ENCODE assay signal across 16 cellular contexts in genomic region chr9:95112436-95113280, GRCh38.
DNase-seq lines count a peak whose midpoint lies in the region; ATAC-seq, FAIRE-seq and TF ChIP-seq lines count a peak whose summit lies in the region.
"Had no signal": no experiment of that assay in that cellular context is flagged by ENCODE, and none has a peak within 500 bp of the region (broad histone marks: within the 10 kb centered on the region; RNA-seq: fewer than 3 reads in every experiment).

No MANE protein-coding gene starts in this region.

- H2BK12ac ChIP-seq in H9 (ENCODE audit: insufficient read length, low read depth, low read length), result no peak overlapping the region

- no peaks in the 10 kb centered on the region for H3K27me3 ChIP-seq in stomach smooth muscle (ENCODE audit: control insufficient read depth in 1 of 2, insufficient read depth in 2 of 2, low read length in 2 of 2)
- H3K27me3 ChIP-seq in left lung, result no peaks in the 10 kb centered on the region
- H3K27me3 ChIP-seq in H9 (ENCODE audit: insufficient read depth, low read length), result no peaks in the 10 kb centered on the region

- H3K14ac ChIP-seq in H9 (ENCODE audit: insufficient read depth, low read length), result no peak overlapping the region

- FAIRE-seq in GM12892 (lab: Jason Lieb, UNC), result peak; percentile 30
- FAIRE-seq in kidney (lab: Jason Lieb, UNC), result no peak
- FAIRE-seq: GM12878 had no signal

- H2BK15ac ChIP-seq in H9 (ENCODE audit: low read depth, low read length), result no peak overlapping the region

- H4K8ac ChIP-seq in H9 (replicated peaks; ENCODE audit: insufficient read length, low read depth, low read length), result no peak overlapping the region

- H2BK20ac ChIP-seq in H9 (ENCODE audit: low read depth, low read length, poor library complexity, severe bottlenecking), result no peak overlapping the region

- DNase-seq in GM12892 (ENCODE audit: insufficient read length) (no peak), kidney (peak; percentile 41), neural crest cell (ENCODE audit: low read depth, low spot score) (no peak), AML-193 (lab: John Stamatoyannopoulos, UW) (no peak), left lung (no peak), H9 (no peak)
- DNase-seq: ACHN; CD4-positive, alpha-beta memory T cell; DMS79 had no signal

- H3K4me3 ChIP-seq in kidney (ENCODE audit: low read length in 2 of 2) (no peak overlapping the region), stomach smooth muscle (ENCODE audit: low read length in 2 of 2) (no peak overlapping the region), left lung (no peak overlapping the region)
- H3K4me3 ChIP-seq: GM12878, GM23338, HAP-1 had no signal

- H2AFZ ChIP-seq in H9 (ENCODE audit: low read length), result no peak overlapping the region
- H2AFZ ChIP-seq: GM23338 had no signal

- H3K4me1 Mint-ChIP-seq in neural crest cell (peaks cover 10% of the 10 kb centered on the region), H9 (0 out of 4 replicates have a peak, but pooled peaks cover 0 to 4% of the 10 kb centered on the region in 2 experiments)
- H3K4me1 Mint-ChIP-seq: B cell; CD4-positive, alpha-beta memory T cell had no signal

- TF ChIP-seq CTCF in kidney (IDR thresholded peaks at IDR 0.05; ENCODE audit: borderline replicate concordance, extremely low read depth, insufficient read depth) (no peak), neural crest cell (conservative IDR thresholded peaks at IDR 0.05) (no peak), left lung (IDR thresholded peaks at IDR 0.05) (no peak), H9 (conservative IDR thresholded peaks at IDR 0.05) (no peak)

- H3K4me2 ChIP-seq in H9 (ENCODE audit: insufficient read depth, insufficient read length, low read length), result no peak overlapping the region
- H3K4me2 ChIP-seq: GM23338 had no signal

- H3K4ac ChIP-seq in H9 (ENCODE audit: low read depth, low read length), result no peak overlapping the region

- no peaks in the 10 kb centered on the region for H3K23me2 ChIP-seq in H9 (ENCODE audit: insufficient read length, low read depth, low read length, poor library complexity, severe bottlenecking)

- H2BK120ac ChIP-seq in H9 (ENCODE audit: low read depth, low read length, poor library complexity, severe bottlenecking), result no peak overlapping the region

- H3K9me3 ChIP-seq in kidney (ENCODE audit: control insufficient read depth in 1 of 2, low read length in 2 of 2), result no peaks in the 10 kb centered on the region
- no peaks in the 10 kb centered on the region for H3K9me3 ChIP-seq in stomach smooth muscle (ENCODE audit: control insufficient read depth in 2 of 2, low read length in 2 of 2)
- no peaks in the 10 kb centered on the region for H3K9me3 ChIP-seq in left lung
- no peaks in the 10 kb centered on the region for H3K9me3 ChIP-seq in H9 (ENCODE audit: control insufficient read depth, low read depth, low read length)
- H3K9me3 ChIP-seq: HAP-1 had no signal

- H4K91ac ChIP-seq in H9 (ENCODE audit: insufficient read length, low read depth, low read length), result no peak overlapping the region

- no peaks in the 10 kb centered on the region for H4K20me1 ChIP-seq in H9 (ENCODE audit: control insufficient read depth, insufficient read depth, insufficient read length)

- H2BK5ac ChIP-seq in H9 (ENCODE audit: insufficient read length, low read length), result no peak overlapping the region

- intact Hi-C loops in kidney (cut with DNase I) (no loop called here), left lung (cut with DNase I) (no loop called here)

- peaks cover 3% of the 10 kb centered on the region for H3K36me3 Mint-ChIP-seq in neural crest cell (ENCODE audit: low read depth)
- H3K36me3 Mint-ChIP-seq in H9 (ENCODE audit: insufficient read depth in 1 of 3, low read depth in 3 of 3), result peaks cover 0 to 2% (median 0%) of the 10 kb centered on the region in 3 experiments; a peak in 2 of 7 replicates

- H3K4me1 ChIP-seq in kidney (ENCODE audit: control insufficient read depth in 1 of 2, insufficient read depth in 1 of 2, low read depth in 1 of 2, low read length in 2 of 2) (peaks cover 0 to 2% of the 10 kb centered on the region in 2 donors), stomach smooth muscle (ENCODE audit: control insufficient read depth, insufficient read depth, low read length) (peaks cover 15% of the 10 kb centered on the region), left lung (no peaks in the 10 kb centered on the region), H9 (ENCODE audit: insufficient read depth, low read length) (no peaks in the 10 kb centered on the region)
- H3K4me1 ChIP-seq: HAP-1 had no signal

- peaks cover 20 to 22% of the 10 kb centered on the region in 2 donors for H3K36me3 ChIP-seq in kidney (ENCODE audit: control insufficient read depth in 1 of 2, insufficient read depth in 2 of 2, low read length in 2 of 2)
- peaks cover 34 to 36% of the 10 kb centered on the region in 2 donors for H3K36me3 ChIP-seq in stomach smooth muscle (ENCODE audit: control insufficient read depth in 2 of 2, insufficient read depth in 2 of 2, low read length in 2 of 2)
- H3K36me3 ChIP-seq in left lung, result peaks cover 0 to 26% of the 10 kb centered on the region in 2 donors
- H3K36me3 ChIP-seq: HAP-1 had no signal

- H3K9me3 Mint-ChIP-seq in neural crest cell (no peaks in the 10 kb centered on the region), H9 (no peaks in the 10 kb centered on the region)
- H3K9me3 Mint-ChIP-seq: GM23338 had no signal

- H2AK5ac ChIP-seq in H9 (ENCODE audit: insufficient read length, low read length), result no peak overlapping the region

- H3K79me1 ChIP-seq in H9 (ENCODE audit: insufficient read depth, low read depth, low read length, poor library complexity, severe bottlenecking), result no peaks in the 10 kb centered on the region

- H3T11ph ChIP-seq in H9 (ENCODE audit: low read length), result no peak overlapping the region

- no peak overlapping the region for H3K27ac ChIP-seq in kidney (ENCODE audit: low read depth in 2 of 2, low read length in 2 of 2)
- peak overlapping the region; percentile 24 for H3K27ac ChIP-seq in stomach smooth muscle (ENCODE audit: low read length)
- H3K27ac ChIP-seq in left lung, result no peak overlapping the region
- H3K27ac ChIP-seq in H9 (ENCODE audit: insufficient read length, low read depth, low read length), result no peak overlapping the region
- H3K27ac ChIP-seq: C4-2B had no signal

- ATAC-seq in left lung, result no peak
- no peak for ATAC-seq in HG02870 (IDR thresholded peaks at IDR 0.05; ENCODE audit: unreplicated experiment)
- ATAC-seq: GM12878, GM23338 had no signal

- H3K9ac ChIP-seq in kidney (ENCODE audit: low read length in 2 of 2) (no peak overlapping the region), stomach smooth muscle (ENCODE audit: low read length in 2 of 2) (no peak overlapping the region), H9 (ENCODE audit: extremely low read depth, insufficient read length, low read length) (no peak overlapping the region)

- H3K18ac ChIP-seq in H9 (ENCODE audit: insufficient read length, low read depth, low read length), result no peak overlapping the region

- TF ChIP-seq POLR2A in GM12892 (IDR thresholded peaks at IDR 0.05; ENCODE audit: low read depth, low read length), result no peak

- H3K4me3 Mint-ChIP-seq in neural crest cell (no peak overlapping the region), H9 (no peak overlapping the region)
- H3K4me3 Mint-ChIP-seq: B cell; CD4-positive, alpha-beta memory T cell; GM23338 had no signal

- H3K79me2 ChIP-seq in H9 (ENCODE audit: insufficient read depth, low read length), result no peaks in the 10 kb centered on the region

- no peak overlapping the region for H3K56ac ChIP-seq in H9 (ENCODE audit: insufficient read length, low read depth, low read length)

- H3K27ac Mint-ChIP-seq in neural crest cell (ENCODE audit: unreplicated experiment), result peak overlapping the region; percentile 6
- H3K27ac Mint-ChIP-seq in H9, result no peak overlapping the region
- H3K27ac Mint-ChIP-seq: B cell, GM23338 had no signal

- H3K27me3 Mint-ChIP-seq in neural crest cell (ENCODE audit: low read depth) (no peaks in the 10 kb centered on the region), H9 (ENCODE audit: low read depth) (no peaks in the 10 kb centered on the region)
- H3K27me3 Mint-ChIP-seq: B cell; CD4-positive, alpha-beta memory T cell had no signal

- no peak overlapping the region for H3K23ac ChIP-seq in H9 (ENCODE audit: insufficient read length, low read depth, low read length)

- WGBS in H9 (ENCODE audit: extremely low coverage, insufficient read length, low lambda C conversion rate), result no CpG with 5 or more reads among the region's 12 CpGs

- no peak overlapping the region for H4K5ac ChIP-seq in H9 (ENCODE audit: insufficient read length, low read depth, low read length)
